Comparison of ENCODE assay signal across 1 cellular context in genomic region chr21:45299026-45299863, GRCh38.
TF ChIP-seq lines count a peak whose summit lies in the region.

No MANE protein-coding gene starts in this region.

TF ChIP-seq in K562, 482 proteins besides CTCF, POLR2A, EP300 and RAD21 (continued from another document and continues in another):
- TF ChIP-seq MGA (IDR thresholded peaks at IDR 0.05) (0 out of 2 replicates have a peak, but pooled peaks have one; percentile 62), HOXB6 (CRISPR knock-in tag; IDR thresholded peaks at IDR 0.05; ENCODE audit: borderline replicate concordance) (no peak), HNRNPLL (IDR thresholded peaks at IDR 0.05; ENCODE audit: low read depth, low read length, poor library complexity, severe bottlenecking) (peak; percentile 45), CBFB (CRISPR knock-in tag; IDR thresholded peaks at IDR 0.05) (no peak), RBM15 (IDR thresholded peaks at IDR 0.05; ENCODE audit: insufficient read depth, low read length) (no peak), FOXA3 (CRISPR knock-in tag; conservative IDR thresholded peaks at IDR 0.05 in 1 of 2, IDR thresholded peaks at IDR 0.05 in 1 of 2) (0 out of 4 replicates have a peak, but pooled peaks of 1 of the 2 experiments have one; percentile 32), NUFIP1 (IDR thresholded peaks at IDR 0.05; ENCODE audit: partially characterized antibody) (no peak), ZNF740 (CRISPR knock-in tag; IDR thresholded peaks at IDR 0.05) (no peak), ZNF740 (tag; IDR thresholded peaks at IDR 0.05) (no peak), DLX4 (CRISPR knock-in tag; IDR thresholded peaks at IDR 0.05) (no peak), EHMT2 (IDR thresholded peaks at IDR 0.05) (no peak), IRF1 (CRISPR knock-in tag; IDR thresholded peaks at IDR 0.05; ENCODE audit: borderline replicate concordance) (no peak), VEZF1 (CRISPR knock-in tag; IDR thresholded peaks at IDR 0.05) (0 out of 2 replicates have a peak, but pooled peaks have one; percentile 25), CTBP1 (IDR thresholded peaks at IDR 0.05; ENCODE audit: borderline replicate concordance) (peak; percentile 68; the same call in 1 of the 2 replicates), GTF2B (IDR thresholded peaks at IDR 0.05; ENCODE audit: extremely low read depth, insufficient read length) (no peak), ZBTB33 (CRISPR knock-in tag; IDR thresholded peaks at IDR 0.05) (no peak), CXXC5 (CRISPR knock-in tag; IDR thresholded peaks at IDR 0.05) (peak; percentile 86), MAX (CRISPR knock-in tag; IDR thresholded peaks at IDR 0.05) (peak; percentile 51), SUPT5H (IDR thresholded peaks at IDR 0.05) (no peak), SOX6 (IDR thresholded peaks at IDR 0.05) (peak; percentile 40; the same call in 1 of the 2 replicates), MAFF (IDR thresholded peaks at IDR 0.05; ENCODE audit: low read length) (peak; percentile 29; the same call in 1 of the 2 replicates), BCL6 (CRISPR knock-in tag; IDR thresholded peaks at IDR 0.05) (no peak), ZNF407 (IDR thresholded peaks at IDR 0.05; ENCODE audit: low read depth) (no peak)
